In the genomic region with DNA sequence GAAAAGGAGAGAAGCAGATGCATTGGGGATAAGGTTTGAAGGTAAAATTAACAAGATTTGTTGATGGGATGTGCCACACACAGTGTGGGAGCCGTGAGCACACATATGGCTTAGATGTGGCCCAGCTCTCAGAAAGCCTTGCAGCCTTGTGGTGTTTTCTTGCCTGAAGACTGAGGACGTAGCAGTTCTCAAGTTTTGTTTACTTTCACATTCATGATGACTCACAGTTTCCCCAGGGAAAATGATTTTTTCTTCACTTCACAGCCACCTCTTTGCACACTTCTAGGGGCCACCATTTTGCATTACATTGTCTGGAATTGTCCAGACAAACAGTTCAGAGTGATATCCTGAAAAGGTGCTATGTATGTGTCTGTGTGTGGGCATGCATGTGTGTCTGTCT, we compare ENCODE assay signal across 8 cellular contexts.
DNase-seq lines count a peak whose midpoint lies in the region; ATAC-seq and TF ChIP-seq lines count a peak whose summit lies in the region.

No MANE protein-coding gene starts in this region.

- ATAC-seq in GM19463 (IDR thresholded peaks at IDR 0.05; ENCODE audit: unreplicated experiment) (peak; percentile 90), HG03469 (IDR thresholded peaks at IDR 0.05; ENCODE audit: unreplicated experiment) (peak; percentile 85), body of pancreas (peak; percentile 33)

- H3K9me3 ChIP-seq in body of pancreas (no peaks in the 10 kb centered on the region), left ventricle myocardium inferior (replicated peaks) (peaks cover 4% of the 10 kb centered on the region)

- no peak for TF ChIP-seq POLR2A in body of pancreas (IDR thresholded peaks at IDR 0.05)

- 28 to 36% methylated on average over 2 of the region's 2 CpGs for WGBS in body of pancreas, 2 donors

- H3K9me3 Mint-ChIP-seq in type B pancreatic cell (no peaks in the 10 kb centered on the region), immature natural killer cell (peaks cover 9 to 49% (median 27%) of the 10 kb centered on the region in 6 donors)

- H3K27me3 Mint-ChIP-seq in type B pancreatic cell (no peaks in the 10 kb centered on the region), immature natural killer cell (ENCODE audit: low read depth in 3 of 3) (no peaks in the 10 kb centered on the region)

- H3K27ac Mint-ChIP-seq in type B pancreatic cell (no peak overlapping the region), immature natural killer cell (no peak overlapping the region)

- intact Hi-C loops in body of pancreas (cut with DNase I) = no loop called here
- intact Hi-C loops in left ventricle myocardium inferior (cut with micrococcal nuclease) = no loop called here

- no peaks in the 10 kb centered on the region for H3K4me1 ChIP-seq in body of pancreas
- no peaks in the 10 kb centered on the region for H3K4me1 ChIP-seq in left ventricle myocardium inferior

- H3K4me3 ChIP-seq in body of pancreas = no peak overlapping the region
- no peak overlapping the region for H3K4me3 ChIP-seq in H7 (ENCODE audit: insufficient read depth, low read depth, low read length)
- no peak overlapping the region for H3K4me3 ChIP-seq in left ventricle myocardium inferior

- peaks cover 5% of the 10 kb centered on the region for H3K36me3 Mint-ChIP-seq in type B pancreatic cell
- no peaks in the 10 kb centered on the region for H3K36me3 Mint-ChIP-seq in immature natural killer cell

- H3K27me3 ChIP-seq in body of pancreas (no peaks in the 10 kb centered on the region), H7 (ENCODE audit: control insufficient read depth, insufficient read depth, low read length) (no peaks in the 10 kb centered on the region), left ventricle myocardium inferior (ENCODE audit: low read depth) (no peaks in the 10 kb centered on the region)

- H3K4me1 Mint-ChIP-seq in type B pancreatic cell (ENCODE audit: unreplicated experiment) (peaks cover 23% of the 10 kb centered on the region), immature natural killer cell (no peaks in the 10 kb centered on the region)

- H3K36me3 ChIP-seq in body of pancreas (replicated peaks in 1 of 2; ENCODE audit: insufficient read depth in 1 of 2, low read depth in 2 of 2) (no peaks in the 10 kb centered on the region), H7 (replicated peaks; ENCODE audit: control insufficient read depth, insufficient read depth, low read length) (no peaks in the 10 kb centered on the region), left ventricle myocardium inferior (no peaks in the 10 kb centered on the region)

- TF ChIP-seq CTCF in AG09319 (IDR thresholded peaks at IDR 0.05; ENCODE audit: low read depth, low read length) (no peak), body of pancreas (IDR thresholded peaks at IDR 0.05) (no peak), type B pancreatic cell (conservative IDR thresholded peaks at IDR 0.05) (no peak), left ventricle myocardium inferior (IDR thresholded peaks at IDR 0.05; ENCODE audit: borderline replicate concordance) (no peak)

- H3K27ac ChIP-seq in body of pancreas = no peak overlapping the region
- H3K27ac ChIP-seq in left ventricle myocardium inferior (replicated peaks) = no peak overlapping the region

- H3K4me3 Mint-ChIP-seq in type B pancreatic cell = peak overlapping the region; percentile 41
- H3K4me3 Mint-ChIP-seq in immature natural killer cell = no peak overlapping the region

- peak; percentile 44 for DNase-seq in AG09319 (ENCODE audit: extremely low read depth, low read depth)
- DNase-seq in body of pancreas = peak in 1 of 4 donors; percentile 8
- DNase-seq in type B pancreatic cell (ENCODE audit: extremely low spot score, unreplicated experiment) = no peak
- no peak for DNase-seq in immature natural killer cell
- DNase-seq in H7 = no peak
- no peak for DNase-seq in left ventricle myocardium inferior

Comparison
In these comparisons a context has a peak if more than half of its experiments do, and no peak if none do; other contexts are left out.
1. ATAC-seq: peak in every context shown above with its lines; median percentile 90 in GM19463; 85 in HG03469; 33 in body of pancreas.